ENCODE assay signal across 27 cellular contexts in genomic region chr11:81080476-81080875, GRCh38.
"Had no signal": no experiment of that assay in that cellular context is flagged by ENCODE, and none has a peak within 500 bp of the region (broad histone marks: within the 10 kb centered on the region; RNA-seq: fewer than 3 reads in every experiment).

No MANE protein-coding gene starts in this region.

- DNase-seq: hippocampal formation; islet precursor cell; left ventricle myocardium inferior; mesendoderm; naive B cell; natural killer cell; nephron progenitor cell; ovary; retina; right cardiac atrium; stimulated activated CD4-positive, alpha-beta T cell treated with anti-CD3 and anti-CD28 coated beads, Interleukin-12 subunit alpha, Interleukin-12 subunit beta, amount 100 ng/mL, for 4 hours; stimulated activated CD4-positive, alpha-beta T cell treated with anti-CD3 and anti-CD28 coated beads, Interleukin-15, amount 100 ng/mL, for 24 hours; stimulated activated CD4-positive, alpha-beta T cell treated with anti-CD3 and anti-CD28 coated beads, Interleukin-4, amount 100 ng/mL, for 24 hours; stimulated activated naive CD4-positive, alpha-beta T cell; tibial artery; trophoblast cell; upper lobe of right lung had no signal

- H3K4me3 Mint-ChIP-seq: mesothelial cell of epicardium; naive B cell; natural killer cell; nephron progenitor cell; neural progenitor cell; stimulated activated effector memory CD8-positive, alpha-beta T cell treated with anti-CD3 and anti-CD28 coated beads, Interleukin-12 subunit alpha, Interleukin-12 subunit beta, amount 100 ng/mL, for 72 hours; stimulated activated naive CD8-positive, alpha-beta T cell treated with anti-CD3 and anti-CD28 coated beads, Interleukin-15, Interleukin-2, amounts not matched to agents 100 ng/mL and 50 ng/mL, for 24 hours had no signal

- H3K36me3 ChIP-seq: left ventricle myocardium inferior, neural progenitor cell, neutrophil, ovary, suprapubic skin, thoracic aorta, tibial artery, upper lobe of right lung had no signal

- H3K27me3 Mint-ChIP-seq: naive B cell; progenitor cell of endocrine pancreas; stimulated activated naive CD8-positive, alpha-beta T cell treated with anti-CD3 and anti-CD28 coated beads, Interleukin-15, Interleukin-2, amounts not matched to agents 100 ng/mL and 50 ng/mL, for 24 hours had no signal

- H3K4me1 Mint-ChIP-seq: mesothelial cell of epicardium; naive B cell; natural killer cell; nephron progenitor cell; neural progenitor cell; stimulated activated effector memory CD8-positive, alpha-beta T cell treated with anti-CD3 and anti-CD28 coated beads, Interleukin-12 subunit alpha, Interleukin-12 subunit beta, amount 100 ng/mL, for 72 hours had no signal

- H3K27me3 ChIP-seq: neural progenitor cell, neutrophil, ovary, suprapubic skin, tibial artery, upper lobe of right lung had no signal

- H3K27ac ChIP-seq: left ventricle myocardium inferior, neural progenitor cell, neutrophil, ovary, skin epidermis, suprapubic skin, thoracic aorta, tibial artery, upper lobe of right lung had no signal

- H3K36me3 Mint-ChIP-seq: naive B cell; natural killer cell; neural progenitor cell; stimulated activated effector memory CD8-positive, alpha-beta T cell treated with anti-CD3 and anti-CD28 coated beads, Interleukin-12 subunit alpha, Interleukin-12 subunit beta, amount 100 ng/mL, for 72 hours had no signal

- H3K9me3 Mint-ChIP-seq: neural progenitor cell had no signal

- H3K4me3 ChIP-seq: left ventricle myocardium inferior, lung, neural progenitor cell, ovary, skin epidermis, suprapubic skin, thoracic aorta, tibial artery, upper lobe of right lung had no signal

- H3K27ac Mint-ChIP-seq: mesothelial cell of epicardium; naive B cell; natural killer cell; nephron progenitor cell; neural progenitor cell; progenitor cell of endocrine pancreas; stimulated activated effector memory CD8-positive, alpha-beta T cell treated with anti-CD3 and anti-CD28 coated beads, Interleukin-12 subunit alpha, Interleukin-12 subunit beta, amount 100 ng/mL, for 72 hours; stimulated activated naive CD8-positive, alpha-beta T cell treated with anti-CD3 and anti-CD28 coated beads, Interleukin-15, Interleukin-2, amounts not matched to agents 100 ng/mL and 50 ng/mL, for 24 hours had no signal
